In the genomic region with DNA sequence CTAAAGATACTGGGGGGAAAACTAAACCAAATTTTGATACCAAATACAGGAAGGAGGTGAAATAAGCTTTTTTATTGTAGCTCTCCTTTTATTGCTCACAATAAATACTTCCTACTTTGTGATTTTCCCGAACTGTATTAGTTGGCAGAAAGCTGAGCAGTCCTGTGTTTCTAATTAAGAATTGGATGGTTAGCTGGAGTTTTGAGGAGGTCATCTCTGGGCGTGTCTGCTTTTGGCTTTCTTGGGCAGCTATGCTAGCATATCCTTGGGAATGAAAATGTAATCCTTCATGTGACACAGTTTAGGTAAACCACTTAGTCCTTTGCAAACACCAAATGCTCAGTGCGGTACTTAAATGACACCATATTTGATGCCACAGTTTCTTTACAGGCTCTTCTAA, we compare ENCODE assay signal across 21 cellular contexts.
DNase-seq lines count a peak whose midpoint lies in the region; ATAC-seq and TF ChIP-seq lines count a peak whose summit lies in the region.
"Had no signal": no experiment of that assay in that cellular context is flagged by ENCODE, and none has a peak within 500 bp of the region (broad histone marks: within the 10 kb centered on the region; RNA-seq: fewer than 3 reads in every experiment).

No MANE protein-coding gene starts in this region.

- no peaks in the 10 kb centered on the region for H3K79me2 ChIP-seq in neural progenitor cell (ENCODE audit: low read depth)
- H3K79me2 ChIP-seq: hepatocyte had no signal

- H3K4me2 ChIP-seq in neural progenitor cell = no peak overlapping the region
- H3K4me2 ChIP-seq: hepatocyte had no signal

- H3K9me3 Mint-ChIP-seq in neural progenitor cell (no peaks in the 10 kb centered on the region), WTC11 (no peaks in the 10 kb centered on the region)
- H3K9me3 Mint-ChIP-seq: T-cell had no signal

- DNase-seq in AG08396 (ENCODE audit: low spot score) (peak; percentile 26), GM04504 (ENCODE audit: low read depth) (peak; percentile 91), epidermal melanocyte (ENCODE audit: insufficient read length, low spot score) (peak; percentile 27), neural progenitor cell (ENCODE audit: low spot score) (no peak), WTC11 (ENCODE audit: low spot score) (no peak), posterior cingulate gyrus (no peak), LoVo (ENCODE audit: low spot score) (no peak), NK-92 (lab: John Stamatoyannopoulos, UW; ENCODE audit: unreplicated experiment) (no peak)
- DNase-seq: activated CD4-positive, alpha-beta T cell treated with anti-CD3 and anti-CD28 coated beads for 48 hours; BE2C; NCI-H187 treated with DMSO at 0.1 percent for 48 hours; NCI-H2227 treated with DMSO at 0.1 percent for 48 hours; NCI-H82; OCI-M1; SHP77 treated with DMSO at 0.1 percent for 48 hours; sigmoid colon; T-cell had no signal

- H3K27ac Mint-ChIP-seq in neural progenitor cell (peak overlapping the region; percentile 57), WTC11 (no peak overlapping the region)
- H3K27ac Mint-ChIP-seq: T-cell had no signal

- no peak overlapping the region for H2AFZ ChIP-seq in neural progenitor cell (replicated peaks)
- H2AFZ ChIP-seq: hepatocyte had no signal

- H3K4me3 Mint-ChIP-seq in neural progenitor cell = no peak overlapping the region
- H3K4me3 Mint-ChIP-seq in WTC11 = no peak overlapping the region
- H3K4me3 Mint-ChIP-seq: T-cell had no signal

- intact Hi-C loops in posterior cingulate gyrus (cut with DNase I) = no loop called here

- H3K9me3 ChIP-seq in neural progenitor cell (ENCODE audit: low read depth) = no peaks in the 10 kb centered on the region
- H3K9me3 ChIP-seq: BE2C, HAP-1, sigmoid colon had no signal

- H4K20me1 ChIP-seq in neural progenitor cell (ENCODE audit: low read depth) = no peaks in the 10 kb centered on the region

- no peaks in the 10 kb centered on the region for H3K4me1 ChIP-seq in neural progenitor cell
- H3K4me1 ChIP-seq: BE2C, HAP-1 had no signal

- CTCF ChIA-PET in WTC11 (lab: Charles Lee) = interaction anchor here (0.6 to 0.8 kb wide), 2 partner anchors 29 to 81 kb away, joined by 3 read pairs; no protein-coding TSS in a partner anchor

- no peak for ATAC-seq in WTC11
- ATAC-seq: esophagus mucosa, T-cell had no signal

- H3K4me1 Mint-ChIP-seq in neural progenitor cell (no peaks in the 10 kb centered on the region), WTC11 (no peaks in the 10 kb centered on the region)
- H3K4me1 Mint-ChIP-seq: T-cell had no signal

- H3K36me3 Mint-ChIP-seq in neural progenitor cell = peaks cover 22% of the 10 kb centered on the region
- peaks cover 24% of the 10 kb centered on the region for H3K36me3 Mint-ChIP-seq in WTC11

- no peak for TF ChIP-seq CTCF in neural progenitor cell (IDR thresholded peaks at IDR 0.05)
- no peak for TF ChIP-seq CTCF in WTC11 (IDR thresholded peaks at IDR 0.05)

- H3K27me3 Mint-ChIP-seq in neural progenitor cell (ENCODE audit: insufficient read depth, low read depth) (peaks cover 2% of the 10 kb centered on the region), WTC11 (ENCODE audit: low read depth) (no peaks in the 10 kb centered on the region)
- H3K27me3 Mint-ChIP-seq: T-cell had no signal

- H3K27me3 ChIP-seq in neural progenitor cell = no peaks in the 10 kb centered on the region
- H3K27me3 ChIP-seq: BE2C, hepatocyte, sigmoid colon had no signal

- H3F3A ChIP-seq in neural progenitor cell (ENCODE audit: low read depth) = no peaks in the 10 kb centered on the region

- no peaks in the 10 kb centered on the region for H3K36me3 ChIP-seq in neural progenitor cell

- POLR2A ChIA-PET in WTC11 (lab: Charles Lee) = no interaction called here

- no peak overlapping the region for H3K27ac ChIP-seq in neural progenitor cell
- H3K27ac ChIP-seq: hepatocyte, sigmoid colon had no signal

- H3K9ac ChIP-seq in neural progenitor cell = no peak overlapping the region

- no peak overlapping the region for H3K4me3 ChIP-seq in neural progenitor cell
- H3K4me3 ChIP-seq: HAP-1, hepatocyte, lung, sigmoid colon had no signal

TF ChIP-seq in WTC11, 78 proteins besides CTCF, POLR2A, EP300 and RAD21:
- no peak for TF ChIP-seq FOXP1 (CRISPR knock-in tag; IDR thresholded peaks at IDR 0.05; ENCODE audit: borderline replicate concordance)
- TF ChIP-seq, protein P1, sequence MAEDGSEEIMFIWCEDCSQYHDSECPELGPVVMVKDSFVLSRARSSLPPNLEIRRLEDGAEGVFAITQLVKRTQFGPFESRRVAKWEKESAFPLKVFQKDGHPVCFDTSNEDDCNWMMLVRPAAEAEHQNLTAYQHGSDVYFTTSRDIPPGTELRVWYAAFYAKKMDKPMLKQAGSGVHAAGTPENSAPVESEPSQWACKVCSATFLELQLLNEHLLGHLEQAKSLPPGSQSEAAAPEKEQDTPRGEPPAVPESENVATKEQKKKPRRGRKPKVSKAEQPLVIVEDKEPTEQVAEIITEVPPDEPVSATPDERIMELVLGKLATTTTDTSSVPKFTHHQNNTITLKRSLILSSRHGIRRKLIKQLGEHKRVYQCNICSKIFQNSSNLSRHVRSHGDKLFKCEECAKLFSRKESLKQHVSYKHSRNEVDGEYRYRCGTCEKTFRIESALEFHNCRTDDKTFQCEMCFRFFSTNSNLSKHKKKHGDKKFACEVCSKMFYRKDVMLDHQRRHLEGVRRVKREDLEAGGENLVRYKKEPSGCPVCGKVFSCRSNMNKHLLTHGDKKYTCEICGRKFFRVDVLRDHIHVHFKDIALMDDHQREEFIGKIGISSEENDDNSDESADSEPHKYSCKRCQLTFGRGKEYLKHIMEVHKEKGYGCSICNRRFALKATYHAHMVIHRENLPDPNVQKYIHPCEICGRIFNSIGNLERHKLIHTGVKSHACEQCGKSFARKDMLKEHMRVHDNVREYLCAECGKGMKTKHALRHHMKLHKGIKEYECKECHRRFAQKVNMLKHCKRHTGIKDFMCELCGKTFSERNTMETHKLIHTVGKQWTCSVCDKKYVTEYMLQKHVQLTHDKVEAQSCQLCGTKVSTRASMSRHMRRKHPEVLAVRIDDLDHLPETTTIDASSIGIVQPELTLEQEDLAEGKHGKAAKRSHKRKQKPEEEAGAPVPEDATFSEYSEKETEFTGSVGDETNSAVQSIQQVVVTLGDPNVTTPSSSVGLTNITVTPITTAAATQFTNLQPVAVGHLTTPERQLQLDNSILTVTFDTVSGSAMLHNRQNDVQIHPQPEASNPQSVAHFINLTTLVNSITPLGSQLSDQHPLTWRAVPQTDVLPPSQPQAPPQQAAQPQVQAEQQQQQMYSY (CRISPR knock-in tag; IDR thresholded peaks at IDR 0.05) = no peak

Comparison
In these comparisons a context has a peak if more than half of its experiments do, and no peak if none do; other contexts are left out.
1. DNase-seq: peak in AG08396 (single experiment), GM04504 (single experiment) and epidermal melanocyte (single experiment); none in neural progenitor cell (single experiment), WTC11 (single experiment), posterior cingulate gyrus (0 of 10), LoVo (single experiment) and NK-92 (single experiment).